9 cellular contexts compared by ENCODE assay signal in the genomic region with DNA sequence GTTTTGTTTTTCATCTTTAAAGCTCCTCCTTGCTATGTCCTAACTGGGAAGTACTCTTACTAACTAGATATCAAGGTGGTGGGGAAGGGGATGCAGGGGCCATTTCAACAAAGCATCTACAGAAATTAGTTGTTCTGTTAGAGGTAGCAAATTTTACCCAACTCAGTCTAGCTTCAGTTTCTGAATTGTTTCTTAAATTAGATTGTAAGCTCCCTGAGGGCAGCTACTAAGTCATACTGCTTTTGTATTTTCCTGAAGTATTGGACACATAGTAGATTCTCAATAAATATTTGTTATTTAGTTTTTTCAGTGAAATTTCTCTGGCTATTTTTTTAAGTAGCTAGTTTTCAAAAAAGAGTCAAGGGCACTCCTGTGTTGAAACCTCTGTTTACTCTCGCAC. TPM values are rescaled to one million over a fixed set of nuclear protein-coding genes. Genes with fewer than 3 reads are reported as not detected.
DNase-seq lines count a peak whose midpoint lies in the region; ATAC-seq, FAIRE-seq and TF ChIP-seq lines count a peak whose summit lies in the region.
"Had no signal": no experiment of that assay in that cellular context is flagged by ENCODE, and none has a peak within 500 bp of the region (broad histone marks: within the 10 kb centered on the region; RNA-seq: fewer than 3 reads in every experiment).

No MANE protein-coding gene starts in this region.

- WGBS in mammary epithelial cell (ENCODE audit: low coverage, missing lambda C conversion rate), result 88% methylated on average over 1 of the region's 1 CpG

- no peaks in the 10 kb centered on the region for H3K9me3 ChIP-seq in BLaER1
- H3K9me3 ChIP-seq in mammary epithelial cell (replicated peaks; ENCODE audit: insufficient read depth, low read length), result no peaks in the 10 kb centered on the region

- dilution Hi-C loops in mammary epithelial cell (cut with HindIII; ENCODE audit: low sequenced_read_pairs), result no loop called here

- H3K36me3 Mint-ChIP-seq in natural killer cell, result peaks cover 12% of the 10 kb centered on the region

- peaks cover 75 to 84% of the 10 kb centered on the region in 2 donors for H3K4me1 Mint-ChIP-seq in natural killer cell

- in situ Hi-C loops in mammary epithelial cell (cut with MboI; ENCODE audit: low sequenced_read_pairs in 2 of 2), result no loop called here

- FAIRE-seq in frontal cortex (lab: Jason Lieb, UNC), result no peak
- FAIRE-seq: colon had no signal

- no peak overlapping the region for H2AFZ ChIP-seq in mammary epithelial cell (ENCODE audit: low read depth, low read length)

- H3K9ac ChIP-seq in BLaER1 (peak overlapping the region; percentile 99), mammary epithelial cell (ENCODE audit: insufficient read depth, low read length) (peak overlapping the region; percentile 92)

- TF ChIP-seq CTCF in mammary epithelial cell (conservative IDR thresholded peaks at IDR 0.05 in 1 of 2, IDR thresholded peaks at IDR 0.05 in 1 of 2; ENCODE audit: extremely low read depth in 1 of 2, insufficient read depth in 1 of 2, low read depth in 1 of 2, low read length in 2 of 2) (no peak), natural killer cell (IDR thresholded peaks at IDR 0.05) (no peak), GM20000 (IDR thresholded peaks at IDR 0.05; ENCODE audit: extremely low read depth, missing control alignments) (no peak)

- peak overlapping the region; percentile 92 for H3K4me3 ChIP-seq in BLaER1
- H3K4me3 ChIP-seq in Jurkat, Clone E6-1 (ENCODE audit: low read length), result peak overlapping the region; percentile 87; the same call in 1 of the 2 replicates
- H3K4me3 ChIP-seq in mammary epithelial cell (replicated peaks in 1 of 3; ENCODE audit: insufficient read depth in 1 of 3, low read depth in 2 of 3, low read length in 3 of 3), result peak overlapping the region; percentile 80 to 86 (median 83)

- H3K27ac Mint-ChIP-seq in natural killer cell, result peak overlapping the region; percentile 97 to 98

- no peaks in the 10 kb centered on the region for H3K9me3 Mint-ChIP-seq in natural killer cell

- peak overlapping the region; percentile 96 for H3K4me3 Mint-ChIP-seq in natural killer cell

- no peak for ATAC-seq in natural killer cell
- no peak for ATAC-seq in GM18907 (IDR thresholded peaks at IDR 0.05; ENCODE audit: unreplicated experiment)

- peaks cover 0 to 2% of the 10 kb centered on the region in 2 donors for H3K27me3 Mint-ChIP-seq in natural killer cell (ENCODE audit: low read depth in 2 of 2)

- H3K36me3 ChIP-seq in BLaER1 (peaks cover 52% of the 10 kb centered on the region), mammary epithelial cell (ENCODE audit: insufficient read depth, low read length) (peaks cover 19% of the 10 kb centered on the region)

- peak overlapping the region; percentile 93 for H3K4me2 ChIP-seq in BLaER1
- peak overlapping the region; percentile 86 for H3K4me2 ChIP-seq in mammary epithelial cell (ENCODE audit: insufficient read depth, low read depth, low read length)

- CTCF ChIA-PET in mammary epithelial cell (lab: Charles Lee; ENCODE audit: low non-redundant PET), result no interaction called here

- H3K27ac ChIP-seq in BLaER1 (no peak overlapping the region), mammary epithelial cell (ENCODE audit: insufficient read depth, low read depth, low read length) (no peak overlapping the region)

- peaks cover 96% of the 10 kb centered on the region for H3K79me2 ChIP-seq in mammary epithelial cell (ENCODE audit: insufficient read depth, low read length)

- DNase-seq in Jurkat, Clone E6-1 (ENCODE audit: low read depth, low spot score), result no peak
- DNase-seq in mammary epithelial cell, result no peak
- no peak for DNase-seq in natural killer cell
- no peak for DNase-seq in pons (ENCODE audit: low spot score)
- DNase-seq in GM20000 (ENCODE audit: low spot score), result no peak
- DNase-seq in frontal cortex (ENCODE audit: low spot score in 2 of 2), result no peak

- H3K4me1 ChIP-seq in BLaER1 (peaks cover 44% of the 10 kb centered on the region), mammary epithelial cell (ENCODE audit: insufficient read depth, low read length) (peaks cover 19% of the 10 kb centered on the region)

- no TSS peak for BruUV-seq in mammary epithelial cell (replicated peaks; lab: Mats Ljungman, UMichigan)

- intact Hi-C loops in mammary epithelial cell (cut with micrococcal nuclease), result loop anchor here (5.0 kb wide), 1 partner anchor 750 kb away; the partner anchor contains the start of genes CKS1B and SHC1
- intact Hi-C loops in natural killer cell (cut with micrococcal nuclease), result loop anchor here (10.0 kb wide), 1 partner anchor 258 kb away; the partner anchor contains the start of genes CREB3L4 and SLC39A1

- H3K27me3 ChIP-seq in BLaER1 (no peaks in the 10 kb centered on the region), mammary epithelial cell (ENCODE audit: insufficient read depth, low read length) (no peaks in the 10 kb centered on the region)

- H4K20me1 ChIP-seq in BLaER1, result peaks cover 76% of the 10 kb centered on the region
- H4K20me1 ChIP-seq in mammary epithelial cell (ENCODE audit: insufficient read depth, low read length), result peaks cover 2% of the 10 kb centered on the region

RNA-seq across cellular contexts. Expression of gene UBAP2L, which starts 1.8 kb away (rescaled TPM):
- polyA plus RNA-seq in Jurkat, Clone E6-1 (2012; ENCODE audit: insufficient read depth, insufficient read length), result 187 TPM
- total RNA-seq in mammary epithelial cell (100 to 1,000 TPM in 1 of 2 donors, 10 to 100 TPM in 1; 63.7 to 168 TPM), natural killer cell (100 to 1,000 TPM; 195 to 220 (median 218) TPM), frontal cortex (35.5 TPM)
- 147 TPM for polyA plus RNA-seq in mammary epithelial cell
- 161 TPM for polyA minus RNA-seq in mammary epithelial cell

RNA-seq across cellular contexts. Expression of gene CFAP141, which starts 16.4 kb away (rescaled TPM):
- polyA plus RNA-seq in Jurkat, Clone E6-1 (2012; ENCODE audit: insufficient read depth, insufficient read length), result not detected
- total RNA-seq in mammary epithelial cell, result not detected
- polyA plus RNA-seq in mammary epithelial cell, result not detected
- not detected for polyA minus RNA-seq in mammary epithelial cell
- 1 to 10 TPM in 1 of 3 donors, not detected in 2; 1.2 TPM for total RNA-seq in natural killer cell
- total RNA-seq in frontal cortex, result not detected

RNA-seq across cellular contexts. Expression of gene TPM3, which starts 30.6 kb away (rescaled TPM):
- polyA plus RNA-seq in Jurkat, Clone E6-1 (2012; ENCODE audit: insufficient read depth, insufficient read length), result 474 TPM
- total RNA-seq in mammary epithelial cell (100 to 1,000 TPM; 330 to 550 TPM), natural killer cell (100 to 1,000 TPM; 516 to 622 (median 551) TPM), frontal cortex (245 TPM)
- 440 TPM for polyA plus RNA-seq in mammary epithelial cell
- polyA minus RNA-seq in mammary epithelial cell, result 266 TPM

RNA-seq across cellular contexts. Expression of gene HAX1, which starts 49.9 kb away (rescaled TPM):
- polyA plus RNA-seq in Jurkat, Clone E6-1 (2012; ENCODE audit: insufficient read depth, insufficient read length), result 244 TPM
- total RNA-seq in mammary epithelial cell, result 100 to 1,000 TPM; 135 to 174 TPM
- 114 TPM for polyA plus RNA-seq in mammary epithelial cell
- 99.8 TPM for polyA minus RNA-seq in mammary epithelial cell
- total RNA-seq in natural killer cell, result 10 to 100 TPM; 36.5 to 52.8 (median 40.0) TPM
- total RNA-seq in frontal cortex, result 75.8 TPM
